Comparison of ENCODE assay signal across 8 cellular contexts in genomic region chr3:179347108-179347382, GRCh38. TPM values are rescaled to one million over a fixed set of nuclear protein-coding genes. Genes with fewer than 3 reads are reported as not detected.
DNase-seq lines count a peak whose midpoint lies in the region; ATAC-seq and TF ChIP-seq lines count a peak whose summit lies in the region.

No MANE protein-coding gene starts in this region.

- 41 to 57% methylated on average over 8 to 9 of the region's 12 CpGs for WGBS in ectodermal cell, 2 experiments

- no peak for ATAC-seq in naive thymus-derived CD4-positive, alpha-beta T cell
- ATAC-seq in left lobe of liver, result no peak

- H3K27ac ChIP-seq in MM.1S (ENCODE audit: low read length) (no peak overlapping the region), ectodermal cell (ENCODE audit: insufficient read depth, low read depth, low read length, poor library complexity, severe bottlenecking) (no peak overlapping the region)
- H3K27ac ChIP-seq in naive thymus-derived CD4-positive, alpha-beta T cell (ENCODE audit: low read depth, low read length), result peak overlapping the region; percentile 81

- no peaks in the 10 kb centered on the region for H4K20me1 ChIP-seq in MM.1S (ENCODE audit: insufficient read depth, low read length)

- peak overlapping the region in 7 of 9 donors; percentile 84 to 98 (median 94) for H3K27ac Mint-ChIP-seq in naive thymus-derived CD4-positive, alpha-beta T cell

- intact Hi-C loops in naive thymus-derived CD4-positive, alpha-beta T cell (cut with micrococcal nuclease), result loop anchor here (1.0 to 5.0 kb wide), 14 partner anchors 24 to 1642 kb away; partner anchors contain the start of genes ACTL6A (in 2 of the 2), DNAJC19 (in 2 of the 2), MRPL47 (in 2 of the 2) and NDUFB5 (in 2 of the 2)

- peaks cover 7 to 37% (median 27%) of the 10 kb centered on the region in 7 donors for H3K4me1 Mint-ChIP-seq in naive thymus-derived CD4-positive, alpha-beta T cell

- H3K36me3 Mint-ChIP-seq in naive thymus-derived CD4-positive, alpha-beta T cell, result peaks cover 0 to 7% (median 2%) of the 10 kb centered on the region in 5 donors

- peak overlapping the region; percentile 86 for H3K4me3 ChIP-seq in AG10803 (ENCODE audit: low read length)
- peak overlapping the region; percentile 89 for H3K4me3 ChIP-seq in MM.1S (ENCODE audit: low read length)
- peak overlapping the region; percentile 93 for H3K4me3 ChIP-seq in ectodermal cell (ENCODE audit: insufficient read depth, low read depth, low read length)
- H3K4me3 ChIP-seq in naive thymus-derived CD4-positive, alpha-beta T cell (ENCODE audit: low read length), result peak overlapping the region; percentile 99

- H3K9me3 Mint-ChIP-seq in naive thymus-derived CD4-positive, alpha-beta T cell, result no peaks in the 10 kb centered on the region

- no peak for TF ChIP-seq CTCF in AG10803 (conservative IDR thresholded peaks at IDR 0.05; ENCODE audit: low read length)
- no peak for TF ChIP-seq CTCF in MM.1S (IDR thresholded peaks at IDR 0.05; ENCODE audit: low read length)

- H3K4me1 ChIP-seq in MM.1S (ENCODE audit: low read length), result peaks cover 8% of the 10 kb centered on the region
- H3K4me1 ChIP-seq in ectodermal cell (ENCODE audit: control insufficient read depth, insufficient read depth, low read length), result peaks cover 6% of the 10 kb centered on the region
- H3K4me1 ChIP-seq in naive thymus-derived CD4-positive, alpha-beta T cell (ENCODE audit: control insufficient read depth in 2 of 2, insufficient read depth in 2 of 2, low read length in 2 of 2), result peaks cover 8 to 13% of the 10 kb centered on the region in 2 donors

- peak overlapping the region; percentile 95; the same call in 1 of the 2 replicates for H2AFZ ChIP-seq in MM.1S (ENCODE audit: low read length)

- peak overlapping the region; percentile 97 to 100 (median 98) for H3K4me3 Mint-ChIP-seq in naive thymus-derived CD4-positive, alpha-beta T cell

- H3K36me3 ChIP-seq in MM.1S (replicated peaks; ENCODE audit: insufficient read depth, low read length) (no peaks in the 10 kb centered on the region; the same call in 1 of the 2 replicates), ectodermal cell (ENCODE audit: control insufficient read depth, insufficient read depth, low read length) (peaks cover 4% of the 10 kb centered on the region)
- H3K36me3 ChIP-seq in naive thymus-derived CD4-positive, alpha-beta T cell (ENCODE audit: control insufficient read depth in 2 of 3, insufficient read depth in 3 of 3, low read length in 3 of 3), result peaks cover 0 to 22% (median 8%) of the 10 kb centered on the region in 3 experiments

- H3K27me3 ChIP-seq in MM.1S (replicated peaks; ENCODE audit: insufficient read depth, low read length) (no peaks in the 10 kb centered on the region), ectodermal cell (ENCODE audit: control insufficient read depth, insufficient read depth, low read length, poor library complexity, severe bottlenecking) (no peaks in the 10 kb centered on the region)
- no peaks in the 10 kb centered on the region for H3K27me3 ChIP-seq in naive thymus-derived CD4-positive, alpha-beta T cell (ENCODE audit: control insufficient read depth in 2 of 2, insufficient read depth in 2 of 2, low read length in 2 of 2)

- no peaks in the 10 kb centered on the region for H3K9me3 ChIP-seq in MM.1S (replicated peaks; ENCODE audit: insufficient read depth, low read length)
- no peaks in the 10 kb centered on the region for H3K9me3 ChIP-seq in ectodermal cell (ENCODE audit: control insufficient read depth, low read length)
- no peaks in the 10 kb centered on the region for H3K9me3 ChIP-seq in naive thymus-derived CD4-positive, alpha-beta T cell (ENCODE audit: control insufficient read depth in 2 of 3, low read length in 3 of 3)

- peak overlapping the region; percentile 75; the same call in 1 of the 2 replicates for H3K4me2 ChIP-seq in MM.1S (ENCODE audit: low read depth, low read length)

- no peaks in the 10 kb centered on the region for H3K9me2 ChIP-seq in MM.1S (replicated peaks; ENCODE audit: insufficient read depth, low read length)

- H3K79me2 ChIP-seq in MM.1S (ENCODE audit: low read length), result peaks cover 40% of the 10 kb centered on the region

- POLR2A ChIA-PET in naive thymus-derived CD4-positive, alpha-beta T cell (lab: Charles Lee), result interaction anchor here (0.8 to 3.3 kb wide), 9 partner anchors 23 to 1255 kb away, joined by 3 to 24 read pairs (median 4); partner anchors contain the start of genes ACTL6A, MRPL47, NDUFB5 and PIK3CA

- H3K9ac ChIP-seq in MM.1S (ENCODE audit: low read length), result peak overlapping the region; percentile 65; the same call in 1 of the 2 replicates

- DNase-seq in AG10803 (ENCODE audit: low read depth) (no peak), MM.1S (no peak), ecto neural progenitor cell (ENCODE audit: low spot score) (no peak), left lobe of liver (ENCODE audit: low spot score) (no peak), NCI-H446 treated with DMSO at 0.1 percent for 48 hours (lab: John Stamatoyannopoulos, UW) (no peak)
- peak in 1 of 9 donors; percentile 3 for DNase-seq in naive thymus-derived CD4-positive, alpha-beta T cell
- DNase-seq in activated effector memory CD4-positive, alpha-beta T cell treated with Interleukin-2 at 50 U/mL for 16 hours, result no peak

- peaks cover 8% of the 10 kb centered on the region; the same call in 1 of the 2 replicates for H3F3A ChIP-seq in MM.1S (ENCODE audit: insufficient read depth, low read length)

- CTCF ChIA-PET in naive thymus-derived CD4-positive, alpha-beta T cell (lab: Charles Lee), result interaction anchor here (0.7 kb wide), 1 partner anchor 84 kb away, joined by 3 read pairs; no protein-coding TSS in a partner anchor

- H3K27me3 Mint-ChIP-seq in naive thymus-derived CD4-positive, alpha-beta T cell, result no peaks in the 10 kb centered on the region

RNA-seq across cellular contexts. Expression of gene MFN1, which starts 0.5 kb away (rescaled TPM):
- 31.4 TPM for polyA plus RNA-seq in ectodermal cell (2013, experiment 1 of 4)
- polyA plus RNA-seq in ectodermal cell (2013, experiment 2 of 4), result 34.5 TPM
- polyA plus RNA-seq in ectodermal cell (2013, experiment 3 of 4), result 33.1 TPM
- polyA plus RNA-seq in ectodermal cell (2013, experiment 4 of 4), result 36.2 TPM
- total RNA-seq in naive thymus-derived CD4-positive, alpha-beta T cell, result 10 to 100 TPM; 32.2 to 58.1 (median 40.3) TPM
- polyA plus RNA-seq in naive thymus-derived CD4-positive, alpha-beta T cell, result 10 to 100 TPM in 1 of 2 donors, 1 to 10 TPM in 1; 7.4 to 11.0 TPM
- 17.9 TPM for total RNA-seq in left lobe of liver

RNA-seq across cellular contexts. Expression of gene ZNF639, which starts 24.2 kb away (rescaled TPM):
- 39.1 TPM for polyA plus RNA-seq in ectodermal cell (2013, experiment 1 of 4)
- polyA plus RNA-seq in ectodermal cell (2013, experiment 2 of 4), result 48.6 TPM
- polyA plus RNA-seq in ectodermal cell (2013, experiment 3 of 4), result 41.1 TPM
- polyA plus RNA-seq in ectodermal cell (2013, experiment 4 of 4), result 46.0 TPM
- 10 to 100 TPM; 33.1 to 74.9 (median 46.0) TPM for total RNA-seq in naive thymus-derived CD4-positive, alpha-beta T cell
- 10 to 100 TPM; 61.0 to 63.4 TPM for polyA plus RNA-seq in naive thymus-derived CD4-positive, alpha-beta T cell
- 9.7 TPM for total RNA-seq in left lobe of liver
